24 cellular contexts compared by ENCODE assay signal in genomic region chr19:17497149-17497798, GRCh38. TPM values are rescaled to one million over a fixed set of nuclear protein-coding genes. Genes with fewer than 3 reads are reported as not detected.
DNase-seq lines count a peak whose midpoint lies in the region; ATAC-seq, FAIRE-seq and TF ChIP-seq lines count a peak whose summit lies in the region.
"Had no signal": no experiment of that assay in that cellular context is flagged by ENCODE, and none has a peak within 500 bp of the region (broad histone marks: within the 10 kb centered on the region; RNA-seq: fewer than 3 reads in every experiment).

No MANE protein-coding gene starts in this region.

- H2BK20ac ChIP-seq in H1 (ENCODE audit: low read length) = 0 out of 2 replicates have a peak overlapping the region, but pooled peaks have one; percentile 80

- no peak for ATAC-seq in HG02870 (IDR thresholded peaks at IDR 0.05; ENCODE audit: unreplicated experiment)
- ATAC-seq in stimulated activated naive CD8-positive, alpha-beta T cell treated with anti-CD3 and anti-CD28 coated beads, Interleukin-15, Interleukin-2, amounts not matched to agents 100 U/mL and 50 U/mL, for 24 hours = no peak
- ATAC-seq in activated T-cell treated with anti-CD3 and anti-CD28 coated beads, Interleukin-2, amount 50 U/mL, for 72 hours (replicated peaks in 1 of 2) = no peak

- no peaks in the 10 kb centered on the region for H3K36me3 Mint-ChIP-seq in activated T-cell treated with anti-CD3 and anti-CD28 coated beads, Interleukin-2, amount 50 U/mL, for 72 hours (ENCODE audit: insufficient read depth in 2 of 2)
- H3K36me3 Mint-ChIP-seq: activated naive CD8-positive, alpha-beta T cell had no signal

- H4K20me1 ChIP-seq in H1 (replicated peaks in 1 of 2; ENCODE audit: control insufficient read depth in 1 of 2, insufficient read depth in 2 of 2, low read length in 2 of 2) (peaks cover 2% of the 10 kb centered on the region in 2 experiments), osteoblast (ENCODE audit: insufficient read depth, low read length) (peaks cover 10% of the 10 kb centered on the region)

- peak overlapping the region; percentile 0 to 54 (median 5); a peak in 5 of 8 replicates for H3K4me3 ChIP-seq in H1 (ENCODE audit: extremely low read depth in 1 of 4, insufficient read depth in 2 of 4, low read depth in 3 of 4, low read length in 4 of 4)
- H3K4me3 ChIP-seq in osteoblast (ENCODE audit: insufficient read depth, low read length) = no peak overlapping the region
- H3K4me3 ChIP-seq: prostate gland, smooth muscle cell had no signal

- DNase-seq in H1 (ENCODE audit: low read depth in 1 of 2, low spot score in 2 of 2) (no peak), osteoblast (ENCODE audit: insufficient read length, low spot score, missing footprints) (peak; percentile 51)
- DNase-seq in stimulated activated naive CD8-positive, alpha-beta T cell treated with anti-CD3 and anti-CD28 coated beads, Interleukin-15, Interleukin-2, amounts not matched to agents 100 U/mL and 50 U/mL, for 24 hours = no peak
- DNase-seq in activated T-cell treated with anti-CD3 and anti-CD28 coated beads, Interleukin-2, amount 50 U/mL, for 72 hours = no peak
- DNase-seq: activated CD4-positive, alpha-beta T cell treated with anti-CD3 and anti-CD28 coated beads for 1 hour; KBM-7; NCI-H1048; NCI-H510A; stimulated activated CD4-positive, alpha-beta T cell treated with anti-CD3 and anti-CD28 coated beads, Interleukin-4, amount 100 ng/mL, for 1 hour; stimulated activated naive CD8-positive, alpha-beta T cell treated with anti-CD3 and anti-CD28 coated beads, Interleukin-15, amount 100 ng/mL, for 72 hours; T-helper 9 cell; transverse colon had no signal

- H3K4me2 ChIP-seq in H1 (ENCODE audit: insufficient read depth in 1 of 2, low read depth in 2 of 2, low read length in 2 of 2) (peak overlapping the region; percentile 10 to 62; a peak in 3 of 4 replicates), osteoblast (ENCODE audit: insufficient read depth, low read length) (no peak overlapping the region)
- H3K4me2 ChIP-seq: smooth muscle cell had no signal

- no peak overlapping the region for H2BK5ac ChIP-seq in H1 (ENCODE audit: low read depth, low read length)

- no peak overlapping the region for H3K4ac ChIP-seq in H1 (replicated peaks; ENCODE audit: insufficient read length, low read depth, low read length)

- H3K9ac ChIP-seq in ES-I3 (ENCODE audit: low read depth, low read length) (peak overlapping the region; percentile 37), H1 (replicated peaks in 1 of 4; ENCODE audit: extremely low read depth in 1 of 4, low read depth in 3 of 4, low read length in 3 of 4) (no peak overlapping the region; a peak in 1 of 7 replicates)

- POLR2A ChIA-PET in H1 (lab: Charles Lee; ENCODE audit: partially characterized antibody) = interaction anchor here (1.2 to 3.1 kb wide), 4 partner anchors 12 to 27 kb away, joined by 3 to 20 read pairs (median 4); partner anchors contain the start of genes PGLS and SLC27A1

- peaks cover 3% of the 10 kb centered on the region; the same call in 1 of the 2 replicates for H3K23me2 ChIP-seq in H1 (ENCODE audit: low read depth, low read length)

- peak overlapping the region; percentile 68; the same call in 1 of the 2 replicates for H2AFZ ChIP-seq in H1 (ENCODE audit: low read length)
- no peak overlapping the region for H2AFZ ChIP-seq in osteoblast (ENCODE audit: low read length)

- H3K4me1 ChIP-seq in ES-I3 (ENCODE audit: insufficient read depth, low read length) (peaks cover 17% of the 10 kb centered on the region), H1 (replicated peaks in 1 of 4; ENCODE audit: control insufficient read depth in 3 of 4, insufficient read depth in 4 of 4, low read length in 3 of 4) (peaks cover 0 to 8% (median 4%) of the 10 kb centered on the region in 4 experiments; a peak in 3 of 7 replicates), osteoblast (ENCODE audit: insufficient read depth, low read length) (peaks cover 12% of the 10 kb centered on the region)
- H3K4me1 ChIP-seq: prostate gland had no signal

- no peak for TF ChIP-seq POLR2A in H1 (IDR thresholded peaks at IDR 0.05; ENCODE audit: control extremely low read depth in 1 of 2, low read depth in 2 of 2, low read length in 2 of 2)

- H4K8ac ChIP-seq in H1 (ENCODE audit: extremely low read depth, insufficient read depth, low read length) = peak overlapping the region; percentile 57; the same call in 1 of the 2 replicates

- H2AK5ac ChIP-seq in H1 (ENCODE audit: low read depth, low read length) = 0 out of 2 replicates have a peak overlapping the region, but pooled peaks have one; percentile 16

- H4K5ac ChIP-seq in H1 (ENCODE audit: insufficient read length, low read depth, low read length) = no peak overlapping the region

- no peak for TF ChIP-seq EP300 in H1 (IDR thresholded peaks at IDR 0.05; ENCODE audit: borderline replicate concordance in 1 of 2, low read depth in 2 of 2, low read length in 2 of 2)

- H3K27me3 Mint-ChIP-seq in activated T-cell treated with anti-CD3 and anti-CD28 coated beads, Interleukin-2, amount 50 U/mL, for 72 hours (ENCODE audit: low read depth) = no peaks in the 10 kb centered on the region
- H3K27me3 Mint-ChIP-seq: activated naive CD8-positive, alpha-beta T cell; stimulated activated naive CD8-positive, alpha-beta T cell treated with anti-CD3 and anti-CD28 coated beads, Interleukin-15, amount 100 ng/mL, for 72 hours had no signal

- H3K79me2 ChIP-seq in H1 (ENCODE audit: control insufficient read depth in 1 of 2, insufficient read depth in 2 of 2, low read length in 2 of 2) (no peaks in the 10 kb centered on the region), osteoblast (ENCODE audit: insufficient read depth, low read length) (peaks cover 18% of the 10 kb centered on the region)

- TF ChIP-seq CTCF in H1 (IDR thresholded peaks at IDR 0.05; ENCODE audit: control extremely low read depth in 1 of 3, insufficient read depth in 1 of 3, low read depth in 1 of 3, low read length in 3 of 3) (peak in 1 of 3 experiments; percentile 12; a peak in 1 of 4 replicates), osteoblast (IDR thresholded peaks at IDR 0.05; ENCODE audit: extremely low read depth, low read depth, low read length) (no peak)

- no peaks in the 10 kb centered on the region for H3K9me3 Mint-ChIP-seq in activated T-cell treated with anti-CD3 and anti-CD28 coated beads, Interleukin-2, amount 50 U/mL, for 72 hours
- H3K9me3 Mint-ChIP-seq: stimulated activated naive CD8-positive, alpha-beta T cell treated with anti-CD3 and anti-CD28 coated beads, Interleukin-15, amount 100 ng/mL, for 72 hours had no signal

- 48% methylated on average over 37 of the region's 41 CpGs; no CpG with 5 or more reads in 1 of the 2 experiments for WGBS in H1 (ENCODE audit: extremely low coverage in 1 of 2, insufficient coverage in 1 of 2, insufficient read length in 1 of 2, insufficient replicate concordance in 2 of 2, low coverage in 1 of 2, low lambda C conversion rate in 2 of 2, missing lambda C conversion rate in 1 of 2), 2 experiments

- H3K36me3 ChIP-seq in ES-I3 (ENCODE audit: insufficient read depth, low read length) = no peaks in the 10 kb centered on the region
- H3K36me3 ChIP-seq in KOPT-K1 (ENCODE audit: insufficient read depth, low read length) = peaks cover 8% of the 10 kb centered on the region; the same call in 1 of the 2 replicates
- H3K36me3 ChIP-seq in H1 (ENCODE audit: control insufficient read depth in 2 of 4, insufficient read depth in 4 of 4, low read length in 3 of 4) = no peaks in the 10 kb centered on the region
- H3K36me3 ChIP-seq in osteoblast (ENCODE audit: insufficient read depth, low read length) = peaks cover 25% of the 10 kb centered on the region
- H3K36me3 ChIP-seq: prostate gland, transverse colon had no signal

- no peak overlapping the region for H2BK15ac ChIP-seq in H1 (ENCODE audit: low read length)

- no peak overlapping the region for H3K14ac ChIP-seq in H1 (ENCODE audit: insufficient read length)

- H3K4me1 Mint-ChIP-seq in activated T-cell treated with anti-CD3 and anti-CD28 coated beads, Interleukin-2, amount 50 U/mL, for 72 hours (ENCODE audit: low read depth) = peaks cover 20% of the 10 kb centered on the region

- H3K27ac ChIP-seq in KOPT-K1 (ENCODE audit: low read depth, low read length, poor library complexity, severe bottlenecking) (peak overlapping the region; percentile 83), H1 (ENCODE audit: low read depth, low read length) (no peak overlapping the region), osteoblast (ENCODE audit: low read depth, low read length) (no peak overlapping the region)
- H3K27ac ChIP-seq: prostate gland, transverse colon had no signal

- H3K79me1 ChIP-seq in H1 (ENCODE audit: low read depth, low read length) = no peaks in the 10 kb centered on the region

- no peak overlapping the region for H4K91ac ChIP-seq in H1 (replicated peaks; ENCODE audit: insufficient read length, low read length)

- H3K27me3 ChIP-seq in H1 (replicated peaks in 1 of 4; ENCODE audit: control insufficient read depth in 3 of 4, extremely low read depth in 1 of 4, insufficient read depth in 3 of 4, low read length in 3 of 4) (no peaks in the 10 kb centered on the region), osteoblast (ENCODE audit: insufficient read depth, low read length) (no peaks in the 10 kb centered on the region)
- H3K27me3 ChIP-seq: transverse colon had no signal

- FAIRE-seq in H1 (lab: Jason Lieb, UNC) = no peak
- FAIRE-seq: endometrium, GM18507 had no signal

- TF ChIP-seq RAD21 in H1 (IDR thresholded peaks at IDR 0.05 in 1 of 2, conservative IDR thresholded peaks at IDR 0.05 in 1 of 2; ENCODE audit: low read depth in 2 of 2, low read length in 2 of 2) = no peak

- no peak overlapping the region for H3K23ac ChIP-seq in H1 (ENCODE audit: insufficient read length)

- H3K9me3 ChIP-seq in ES-I3 (ENCODE audit: control insufficient read depth, insufficient read depth, low read length) (no peaks in the 10 kb centered on the region), KOPT-K1 (ENCODE audit: insufficient read depth, low read length, poor library complexity, severe bottlenecking) (no peaks in the 10 kb centered on the region), H1 (ENCODE audit: insufficient read depth in 2 of 2, low read depth in 1 of 2, low read length in 1 of 2) (no peaks in the 10 kb centered on the region), osteoblast (ENCODE audit: low read depth, low read length) (no peaks in the 10 kb centered on the region)
- H3K9me3 ChIP-seq: prostate gland, transverse colon had no signal

- H2BK120ac ChIP-seq in H1 (replicated peaks; ENCODE audit: low read depth, low read length) = no peak overlapping the region

- H3K27ac Mint-ChIP-seq in activated T-cell treated with anti-CD3 and anti-CD28 coated beads, Interleukin-2, amount 50 U/mL, for 72 hours = no peak overlapping the region
- H3K27ac Mint-ChIP-seq: activated naive CD8-positive, alpha-beta T cell; stimulated activated naive CD8-positive, alpha-beta T cell treated with anti-CD3 and anti-CD28 coated beads, Interleukin-15, amount 100 ng/mL, for 72 hours had no signal

- H2BK12ac ChIP-seq in H1 (ENCODE audit: low read depth, low read length) = no peak overlapping the region

- no peak overlapping the region for H3K4me3 Mint-ChIP-seq in activated T-cell treated with anti-CD3 and anti-CD28 coated beads, Interleukin-2, amount 50 U/mL, for 72 hours
- H3K4me3 Mint-ChIP-seq: activated naive CD8-positive, alpha-beta T cell had no signal

- H3K56ac ChIP-seq in H1 (replicated peaks; ENCODE audit: insufficient read length, low read depth, low read length) = no peak overlapping the region

- H3K18ac ChIP-seq in H1 (ENCODE audit: extremely low read depth, low read length) = peak overlapping the region; percentile 13; the same call in 1 of the 2 replicates

- CTCF ChIA-PET in H1 (lab: Charles Lee; ENCODE audit: partially characterized antibody) = interaction anchor here (0.7 to 8.6 kb wide), 26 partner anchors 8 to 131 kb away, joined by 3 to 130 read pairs (median 6); partner anchors contain the start of genes CCDC194, PGLS and SLC27A1

RNA-seq across cellular contexts. Expression of gene PGLS, which starts 14.2 kb away (rescaled TPM):
- 67.5 and 72.8 TPM in 2 replicates for total RNA-seq in H1 (2021; fragmentation: NEBNext Ultra II Directional; extraction: Animal tissue kit (Norgen Biotek cat#: 25700))
- polyA plus RNA-seq in H1 (2011; rRNA removed) = 164 and 193 TPM in 2 replicates
- polyA plus RNA-seq in H1 (2011; cell fraction: cytosol; rRNA removed) = 96.2 TPM
- 101 TPM for polyA plus RNA-seq in H1 (2011; cell fraction: nucleus; rRNA removed)
- 35.4 to 76.9 TPM (median 68.3 TPM) in 4 replicates for polyA plus RNA-seq in H1 (2012, experiment 1 of 2)
- polyA plus RNA-seq in H1 (2012, experiment 2 of 2) = 98.6 TPM
- polyA plus RNA-seq in H1 (2013, experiment 1 of 2) = 67.1 TPM
- polyA plus RNA-seq in H1 (2013, experiment 2 of 2) = 69.4 TPM
- polyA minus RNA-seq in H1 (2011; rRNA and poly(A)+ RNA removed) = 29.5 and 49.1 TPM in 2 replicates
- polyA minus RNA-seq in H1 (2011; cell fraction: cytosol; rRNA and poly(A)+ RNA removed) = 51.8 TPM
- polyA minus RNA-seq in H1 (2011; cell fraction: nucleus; rRNA and poly(A)+ RNA removed) = 48.9 TPM
- 84.6 and 98.1 TPM in 2 replicates for total RNA-seq in osteoblast
- 10 to 100 TPM; 56.5 to 63.6 TPM for total RNA-seq in activated T-cell treated with anti-CD3 and anti-CD28 coated beads, Interleukin-2, amount 50 U/mL, for 72 hours

RNA-seq across cellular contexts. Expression of gene SLC27A1, which starts 26.9 kb away (rescaled TPM):
- 7.3 and 7.5 TPM in 2 replicates for total RNA-seq in H1 (2021; fragmentation: NEBNext Ultra II Directional; extraction: Animal tissue kit (Norgen Biotek cat#: 25700))
- polyA plus RNA-seq in H1 (2011; rRNA removed) = 9.1 and 12.2 TPM in 2 replicates
- 8.1 TPM for polyA plus RNA-seq in H1 (2011; cell fraction: cytosol; rRNA removed)
- polyA plus RNA-seq in H1 (2011; cell fraction: nucleus; rRNA removed) = 15.3 TPM
- polyA plus RNA-seq in H1 (2012, experiment 1 of 2) = 4.2 to 9.8 TPM (median 8.2 TPM) in 4 replicates
- polyA plus RNA-seq in H1 (2012, experiment 2 of 2) = 5.6 TPM
- 6.3 TPM for polyA plus RNA-seq in H1 (2013, experiment 1 of 2)
- 6.9 TPM for polyA plus RNA-seq in H1 (2013, experiment 2 of 2)
- 4.7 and 5.0 TPM in 2 replicates for polyA minus RNA-seq in H1 (2011; rRNA and poly(A)+ RNA removed)
- 11.1 TPM for polyA minus RNA-seq in H1 (2011; cell fraction: cytosol; rRNA and poly(A)+ RNA removed)
- 9.1 TPM for polyA minus RNA-seq in H1 (2011; cell fraction: nucleus; rRNA and poly(A)+ RNA removed)
- total RNA-seq in osteoblast = 47.4 and 64.4 TPM in 2 replicates
- total RNA-seq in activated T-cell treated with anti-CD3 and anti-CD28 coated beads, Interleukin-2, amount 50 U/mL, for 72 hours = 1 to 10 TPM; 3.5 to 4.4 TPM

RNA-seq across cellular contexts. Expression of gene NXNL1, which starts 36.5 kb away (rescaled TPM):
- not detected in 2 replicates for total RNA-seq in H1 (2021; fragmentation: NEBNext Ultra II Directional; extraction: Animal tissue kit (Norgen Biotek cat#: 25700))
- not detected in 2 replicates for polyA plus RNA-seq in H1 (2011; rRNA removed)
- not detected for polyA plus RNA-seq in H1 (2011; cell fraction: cytosol; rRNA removed)
- not detected for polyA plus RNA-seq in H1 (2011; cell fraction: nucleus; rRNA removed)
- not detected in 4 replicates for polyA plus RNA-seq in H1 (2012, experiment 1 of 2)
- polyA plus RNA-seq in H1 (2012, experiment 2 of 2) = not detected
- not detected for polyA plus RNA-seq in H1 (2013, experiment 1 of 2)
- polyA plus RNA-seq in H1 (2013, experiment 2 of 2) = not detected
- polyA minus RNA-seq in H1 (2011; rRNA and poly(A)+ RNA removed) = not detected in 2 replicates
- polyA minus RNA-seq in H1 (2011; cell fraction: cytosol; rRNA and poly(A)+ RNA removed) = not detected
- polyA minus RNA-seq in H1 (2011; cell fraction: nucleus; rRNA and poly(A)+ RNA removed) = not detected
- total RNA-seq in osteoblast = not detected in 2 replicates
- total RNA-seq in activated T-cell treated with anti-CD3 and anti-CD28 coated beads, Interleukin-2, amount 50 U/mL, for 72 hours = not detected
- total RNA-seq: liver, mononuclear cell, prostate gland, RPMI7951, transverse colon had no signal
- polyA plus RNA-seq: liver, neural cell, smooth muscle cell had no signal

RNA-seq across cellular contexts. Expression of gene TMEM221, which starts 48.8 kb away (rescaled TPM):
- total RNA-seq in H1 (2021; fragmentation: NEBNext Ultra II Directional; extraction: Animal tissue kit (Norgen Biotek cat#: 25700)) = 1.4 and 1.6 TPM in 2 replicates
- polyA plus RNA-seq in H1 (2011; rRNA removed) = 2.0 and 2.9 TPM in 2 replicates
- 1.7 TPM for polyA plus RNA-seq in H1 (2011; cell fraction: cytosol; rRNA removed)
- polyA plus RNA-seq in H1 (2011; cell fraction: nucleus; rRNA removed) = 1.9 TPM
- polyA plus RNA-seq in H1 (2012, experiment 1 of 2) = 2.0 to 3.1 TPM (median 2.4 TPM) in 4 replicates
- 3.4 TPM for polyA plus RNA-seq in H1 (2012, experiment 2 of 2)
- 2.8 TPM for polyA plus RNA-seq in H1 (2013, experiment 1 of 2)
- polyA plus RNA-seq in H1 (2013, experiment 2 of 2) = 2.6 TPM
- polyA minus RNA-seq in H1 (2011; rRNA and poly(A)+ RNA removed) = 0.50 and 0.63 TPM in 2 replicates
- 0.88 TPM for polyA minus RNA-seq in H1 (2011; cell fraction: cytosol; rRNA and poly(A)+ RNA removed)
- not detected for polyA minus RNA-seq in H1 (2011; cell fraction: nucleus; rRNA and poly(A)+ RNA removed)
- total RNA-seq in osteoblast = not detected in 2 replicates
- total RNA-seq in activated T-cell treated with anti-CD3 and anti-CD28 coated beads, Interleukin-2, amount 50 U/mL, for 72 hours = not detected
- total RNA-seq: mononuclear cell, RPMI7951 had no signal
- polyA plus RNA-seq: neural cell had no signal

RNA-seq across cellular contexts. Expression of gene COLGALT1, which starts 58.2 kb away (rescaled TPM):
- total RNA-seq in H1 (2021; fragmentation: NEBNext Ultra II Directional; extraction: Animal tissue kit (Norgen Biotek cat#: 25700)) = 40.4 and 44.7 TPM in 2 replicates
- 58.1 and 62.8 TPM in 2 replicates for polyA plus RNA-seq in H1 (2011; rRNA removed)
- polyA plus RNA-seq in H1 (2011; cell fraction: cytosol; rRNA removed) = 56.3 TPM
- polyA plus RNA-seq in H1 (2011; cell fraction: nucleus; rRNA removed) = 79.4 TPM
- 41.1 to 44.8 TPM (median 43.8 TPM) in 4 replicates for polyA plus RNA-seq in H1 (2012, experiment 1 of 2)
- polyA plus RNA-seq in H1 (2012, experiment 2 of 2) = 44.9 TPM
- 54.5 TPM for polyA plus RNA-seq in H1 (2013, experiment 1 of 2)
- polyA plus RNA-seq in H1 (2013, experiment 2 of 2) = 59.4 TPM
- polyA minus RNA-seq in H1 (2011; rRNA and poly(A)+ RNA removed) = 72.7 and 96.7 TPM in 2 replicates
- polyA minus RNA-seq in H1 (2011; cell fraction: cytosol; rRNA and poly(A)+ RNA removed) = 48.0 TPM
- 21.6 TPM for polyA minus RNA-seq in H1 (2011; cell fraction: nucleus; rRNA and poly(A)+ RNA removed)
- total RNA-seq in osteoblast = 106 and 108 TPM in 2 replicates
- 10 to 100 TPM; 38.3 to 46.3 TPM for total RNA-seq in activated T-cell treated with anti-CD3 and anti-CD28 coated beads, Interleukin-2, amount 50 U/mL, for 72 hours
